ENCODE assay signal across 14 cellular contexts in genomic region chr10:118912961-118913360, GRCh38.
DNase-seq lines count a peak whose midpoint lies in the region; ATAC-seq and TF ChIP-seq lines count a peak whose summit lies in the region.
"Had no signal": no experiment of that assay in that cellular context is flagged by ENCODE, and none has a peak within 500 bp of the region (broad histone marks: within the 10 kb centered on the region; RNA-seq: fewer than 3 reads in every experiment).

No MANE protein-coding gene starts in this region.

- H3K4me1 Mint-ChIP-seq in activated CD4-positive, alpha-beta memory T cell treated with anti-CD3 and anti-CD28 coated beads for 36 hours (ENCODE audit: low read depth): no peaks in the 10 kb centered on the region
- H3K4me1 Mint-ChIP-seq: CD4-positive, alpha-beta memory T cell had no signal

- H3K4me3 Mint-ChIP-seq in activated CD4-positive, alpha-beta memory T cell treated with anti-CD3 and anti-CD28 coated beads for 36 hours: no peak overlapping the region
- H3K4me3 Mint-ChIP-seq: CD4-positive, alpha-beta memory T cell had no signal

- H3K4me3 ChIP-seq in right atrium auricular region (no peak overlapping the region), right cardiac atrium (ENCODE audit: low read length) (no peak overlapping the region), SJCRH30 (no peak overlapping the region), fibroblast of villous mesenchyme (ENCODE audit: low read depth, low read length) (no peak overlapping the region)
- H3K4me3 ChIP-seq: SJSA1 had no signal

- 34% methylated on average over 2 of the region's 2 CpGs for WGBS in right cardiac atrium

- DNase-seq in right atrium auricular region (ENCODE audit: low spot score) (peak; percentile 34), right cardiac atrium (no peak), SJCRH30 (peak in 1 of 2 experiments; percentile 70), fibroblast of villous mesenchyme (ENCODE audit: low read depth) (peak; percentile 54), NCI-H446 treated with DMSO at 0.1 percent for 48 hours (lab: John Stamatoyannopoulos, UW) (no peak), ACHN (no peak)
- DNase-seq in activated CD4-positive, alpha-beta memory T cell treated with anti-CD3 and anti-CD28 coated beads for 36 hours: no peak
- DNase-seq: BE2C; CD4-positive, alpha-beta memory T cell; NCI-H1092 treated with DMSO at 0.1 percent for 48 hours; NCI-H1694 treated with DMSO at 0.1 percent for 48 hours; NCI-H446; NCI-H82 had no signal

- H3K4me1 ChIP-seq in right atrium auricular region (peaks cover 0 to 20% of the 10 kb centered on the region in 2 donors), right cardiac atrium (ENCODE audit: control insufficient read depth, insufficient read depth, low read length) (peaks cover 6% of the 10 kb centered on the region), SJCRH30 (peaks cover 43% of the 10 kb centered on the region)

- no peaks in the 10 kb centered on the region for H3K9me3 ChIP-seq in right atrium auricular region
- H3K9me3 ChIP-seq in right cardiac atrium (ENCODE audit: control insufficient read depth, low read length): no peaks in the 10 kb centered on the region
- H3K9me3 ChIP-seq in SJCRH30 (replicated peaks): no peaks in the 10 kb centered on the region
- H3K9me3 ChIP-seq: BE2C, SJSA1 had no signal

- no peak for TF ChIP-seq CTCF in right atrium auricular region (IDR thresholded peaks at IDR 0.05)
- no peak for TF ChIP-seq CTCF in fibroblast of villous mesenchyme (IDR thresholded peaks at IDR 0.05; ENCODE audit: insufficient read depth, low read depth, low read length)

- no peaks in the 10 kb centered on the region for H3K9me3 Mint-ChIP-seq in activated CD4-positive, alpha-beta memory T cell treated with anti-CD3 and anti-CD28 coated beads for 36 hours
- H3K9me3 Mint-ChIP-seq: CD4-positive, alpha-beta memory T cell had no signal

- no peak overlapping the region for H3K27ac Mint-ChIP-seq in activated CD4-positive, alpha-beta memory T cell treated with anti-CD3 and anti-CD28 coated beads for 36 hours
- H3K27ac Mint-ChIP-seq: CD4-positive, alpha-beta memory T cell had no signal

- no peak for ATAC-seq in right cardiac atrium

- POLR2A ChIA-PET in activated CD4-positive, alpha-beta memory T cell treated with anti-CD3 and anti-CD28 coated beads for 36 hours (lab: Charles Lee): no interaction called here

- H3K36me3 Mint-ChIP-seq in activated CD4-positive, alpha-beta memory T cell treated with anti-CD3 and anti-CD28 coated beads for 36 hours: no peaks in the 10 kb centered on the region
- H3K36me3 Mint-ChIP-seq: CD4-positive, alpha-beta memory T cell had no signal

- H3K27me3 Mint-ChIP-seq in activated CD4-positive, alpha-beta memory T cell treated with anti-CD3 and anti-CD28 coated beads for 36 hours: peaks cover 5% of the 10 kb centered on the region

- H3K36me3 ChIP-seq in right atrium auricular region: no peaks in the 10 kb centered on the region
- H3K36me3 ChIP-seq in SJCRH30: no peaks in the 10 kb centered on the region
- H3K36me3 ChIP-seq: BE2C, SJSA1 had no signal

- in situ Hi-C loops in ACHN (cut with HindIII; ENCODE audit: low pct_ligation_motif_present, low pct_unique_long_range_greater_than_20kb, low sequenced_read_pairs): no loop called here

- intact Hi-C loops in right cardiac atrium (cut with DNase I): no loop called here
- intact Hi-C loops in activated CD4-positive, alpha-beta memory T cell treated with anti-CD3 and anti-CD28 coated beads for 36 hours (cut with micrococcal nuclease): no loop called here

- H3K27me3 ChIP-seq in right atrium auricular region: no peaks in the 10 kb centered on the region
- no peaks in the 10 kb centered on the region for H3K27me3 ChIP-seq in right cardiac atrium (ENCODE audit: control insufficient read depth, insufficient read depth)
- H3K27me3 ChIP-seq in SJCRH30: no peaks in the 10 kb centered on the region
- H3K27me3 ChIP-seq: BE2C, SJSA1 had no signal

- H3K27ac ChIP-seq in right atrium auricular region: no peak overlapping the region
- H3K27ac ChIP-seq in right cardiac atrium (ENCODE audit: low read length): no peak overlapping the region
- H3K27ac ChIP-seq in SJCRH30: peak overlapping the region; percentile 45
- H3K27ac ChIP-seq: SJSA1 had no signal

- CTCF ChIA-PET in activated CD4-positive, alpha-beta memory T cell treated with anti-CD3 and anti-CD28 coated beads for 36 hours (lab: Charles Lee): no interaction called here

Comparison
In these comparisons a context has a peak if more than half of its experiments do, and no peak if none do; other contexts are left out.
1. DNase-seq: peak in right atrium auricular region (single experiment) and fibroblast of villous mesenchyme (single experiment); none in right cardiac atrium (0 of 3), NCI-H446 treated with DMSO at 0.1 percent for 48 hours (single experiment), ACHN (single experiment) and activated CD4-positive, alpha-beta memory T cell treated with anti-CD3 and anti-CD28 coated beads for 36 hours (single experiment).